Comparison of ENCODE assay signal across 1 cellular context in the genomic region with DNA sequence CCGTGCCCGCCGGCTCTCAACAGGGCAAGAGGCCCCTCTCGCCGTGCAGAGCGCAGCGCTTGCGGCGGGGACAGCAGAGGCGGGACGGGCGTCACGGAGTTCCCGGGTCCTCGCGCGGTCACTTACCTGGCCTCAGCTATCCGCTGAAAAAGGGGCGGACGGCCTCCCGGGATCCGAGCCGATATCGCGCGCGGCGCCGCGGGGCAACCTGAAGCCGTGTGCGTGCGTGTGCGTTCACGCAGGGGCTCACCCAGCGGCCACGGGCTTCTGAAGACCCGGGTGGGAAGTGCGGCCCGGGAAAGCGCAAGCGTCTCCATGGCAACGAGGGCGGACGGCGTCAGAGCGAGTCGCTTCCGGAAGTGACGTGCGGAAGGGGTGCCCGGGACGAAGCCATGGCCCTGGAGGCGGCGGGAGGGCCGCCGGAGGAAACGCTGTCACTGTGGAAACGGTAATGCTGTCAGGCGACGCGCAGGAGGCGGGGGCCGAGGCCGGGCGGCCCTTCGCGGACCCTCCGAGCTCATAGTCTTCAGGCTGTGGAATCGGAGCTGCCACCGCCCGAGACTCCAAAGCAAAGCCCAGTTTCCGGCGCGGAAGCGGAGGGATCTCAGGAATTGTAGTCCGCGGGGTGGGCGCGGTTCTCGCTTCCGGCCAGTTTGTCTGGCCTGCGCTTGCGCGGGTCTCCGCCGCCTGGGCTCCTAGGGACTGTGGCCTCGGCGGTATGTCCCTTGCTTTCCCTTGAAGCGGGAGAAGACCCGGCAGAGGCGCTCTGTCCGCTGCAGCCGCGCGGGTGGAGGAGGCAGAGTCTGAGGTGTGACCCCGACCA.
A peak's percentile ranks its signal among the peaks of the same experiment; 100 is the strongest.
TF ChIP-seq lines count a peak whose summit lies in the region.

A gene (plus strand): TSS at position 365 of the 823 bp plus-strand sequence. CDS start 28 bp downstream, at position 393.

TF ChIP-seq in HepG2, 621 proteins besides CTCF, POLR2A, EP300 and RAD21 (continued from another document and continues in another):
- TF ChIP-seq FOXA3 (CRISPR knock-in tag; IDR thresholded peaks at IDR 0.05) = no peak
- no peak for TF ChIP-seq ZNF496 (CRISPR knock-in tag; IDR thresholded peaks at IDR 0.05; ENCODE audit: insufficient replicate concordance)
- TF ChIP-seq, protein P1, sequence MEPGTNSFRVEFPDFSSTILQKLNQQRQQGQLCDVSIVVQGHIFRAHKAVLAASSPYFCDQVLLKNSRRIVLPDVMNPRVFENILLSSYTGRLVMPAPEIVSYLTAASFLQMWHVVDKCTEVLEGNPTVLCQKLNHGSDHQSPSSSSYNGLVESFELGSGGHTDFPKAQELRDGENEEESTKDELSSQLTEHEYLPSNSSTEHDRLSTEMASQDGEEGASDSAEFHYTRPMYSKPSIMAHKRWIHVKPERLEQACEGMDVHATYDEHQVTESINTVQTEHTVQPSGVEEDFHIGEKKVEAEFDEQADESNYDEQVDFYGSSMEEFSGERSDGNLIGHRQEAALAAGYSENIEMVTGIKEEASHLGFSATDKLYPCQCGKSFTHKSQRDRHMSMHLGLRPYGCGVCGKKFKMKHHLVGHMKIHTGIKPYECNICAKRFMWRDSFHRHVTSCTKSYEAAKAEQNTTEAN (CRISPR knock-in tag; conservative IDR thresholded peaks at IDR 0.05) = peak; percentile 76; the same call in 1 of the 2 replicates
- no peak; the same call in 1 of the 2 replicates for TF ChIP-seq HOXA9 (CRISPR knock-in tag; IDR thresholded peaks at IDR 0.05; ENCODE audit: borderline replicate concordance)
- peak; percentile 71 for TF ChIP-seq SP5 (CRISPR knock-in tag; IDR thresholded peaks at IDR 0.05; ENCODE audit: borderline replicate concordance, low read depth)
- TF ChIP-seq HDAC6 (IDR thresholded peaks at IDR 0.05; ENCODE audit: low read depth, low read length) = no peak
- no peak; the same call in 1 of the 2 replicates for TF ChIP-seq ZNF468 (CRISPR knock-in tag; IDR thresholded peaks at IDR 0.05)
- no peak for TF ChIP-seq ZNF660 (CRISPR knock-in tag; IDR thresholded peaks at IDR 0.05; ENCODE audit: borderline replicate concordance, low read depth)
- TF ChIP-seq MAFG (CRISPR knock-in tag; IDR thresholded peaks at IDR 0.05) = no peak
- TF ChIP-seq ZNF546 (CRISPR knock-in tag; conservative IDR thresholded peaks at IDR 0.05) = peak; percentile 90; the same call in 1 of the 2 replicates
- TF ChIP-seq LCORL (IDR thresholded peaks at IDR 0.05) = 0 out of 2 replicates have a peak, but pooled peaks have one; percentile 30
- peak; percentile 49 for TF ChIP-seq LCORL (CRISPR knock-in tag; IDR thresholded peaks at IDR 0.05)
- TF ChIP-seq ZSCAN29 (CRISPR knock-in tag; conservative IDR thresholded peaks at IDR 0.05) = peak; percentile 85
- peak; percentile 93 for TF ChIP-seq ZNF746 (CRISPR knock-in tag; IDR thresholded peaks at IDR 0.05)
- peak; percentile 70; the same call in 1 of the 2 replicates for TF ChIP-seq BRCA1 (CRISPR knock-in tag; IDR thresholded peaks at IDR 0.05)
- TF ChIP-seq, protein P2, sequence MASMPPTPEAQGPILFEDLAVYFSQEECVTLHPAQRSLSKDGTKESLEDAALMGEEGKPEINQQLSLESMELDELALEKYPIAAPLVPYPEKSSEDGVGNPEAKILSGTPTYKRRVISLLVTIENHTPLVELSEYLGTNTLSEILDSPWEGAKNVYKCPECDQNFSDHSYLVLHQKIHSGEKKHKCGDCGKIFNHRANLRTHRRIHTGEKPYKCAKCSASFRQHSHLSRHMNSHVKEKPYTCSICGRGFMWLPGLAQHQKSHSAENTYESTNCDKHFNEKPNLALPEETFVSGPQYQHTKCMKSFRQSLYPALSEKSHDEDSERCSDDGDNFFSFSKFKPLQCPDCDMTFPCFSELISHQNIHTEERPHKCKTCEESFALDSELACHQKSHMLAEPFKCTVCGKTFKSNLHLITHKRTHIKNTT (CRISPR knock-in tag; IDR thresholded peaks at IDR 0.05) = no peak; the same call in 1 of the 2 replicates
- TF ChIP-seq, protein P3, sequence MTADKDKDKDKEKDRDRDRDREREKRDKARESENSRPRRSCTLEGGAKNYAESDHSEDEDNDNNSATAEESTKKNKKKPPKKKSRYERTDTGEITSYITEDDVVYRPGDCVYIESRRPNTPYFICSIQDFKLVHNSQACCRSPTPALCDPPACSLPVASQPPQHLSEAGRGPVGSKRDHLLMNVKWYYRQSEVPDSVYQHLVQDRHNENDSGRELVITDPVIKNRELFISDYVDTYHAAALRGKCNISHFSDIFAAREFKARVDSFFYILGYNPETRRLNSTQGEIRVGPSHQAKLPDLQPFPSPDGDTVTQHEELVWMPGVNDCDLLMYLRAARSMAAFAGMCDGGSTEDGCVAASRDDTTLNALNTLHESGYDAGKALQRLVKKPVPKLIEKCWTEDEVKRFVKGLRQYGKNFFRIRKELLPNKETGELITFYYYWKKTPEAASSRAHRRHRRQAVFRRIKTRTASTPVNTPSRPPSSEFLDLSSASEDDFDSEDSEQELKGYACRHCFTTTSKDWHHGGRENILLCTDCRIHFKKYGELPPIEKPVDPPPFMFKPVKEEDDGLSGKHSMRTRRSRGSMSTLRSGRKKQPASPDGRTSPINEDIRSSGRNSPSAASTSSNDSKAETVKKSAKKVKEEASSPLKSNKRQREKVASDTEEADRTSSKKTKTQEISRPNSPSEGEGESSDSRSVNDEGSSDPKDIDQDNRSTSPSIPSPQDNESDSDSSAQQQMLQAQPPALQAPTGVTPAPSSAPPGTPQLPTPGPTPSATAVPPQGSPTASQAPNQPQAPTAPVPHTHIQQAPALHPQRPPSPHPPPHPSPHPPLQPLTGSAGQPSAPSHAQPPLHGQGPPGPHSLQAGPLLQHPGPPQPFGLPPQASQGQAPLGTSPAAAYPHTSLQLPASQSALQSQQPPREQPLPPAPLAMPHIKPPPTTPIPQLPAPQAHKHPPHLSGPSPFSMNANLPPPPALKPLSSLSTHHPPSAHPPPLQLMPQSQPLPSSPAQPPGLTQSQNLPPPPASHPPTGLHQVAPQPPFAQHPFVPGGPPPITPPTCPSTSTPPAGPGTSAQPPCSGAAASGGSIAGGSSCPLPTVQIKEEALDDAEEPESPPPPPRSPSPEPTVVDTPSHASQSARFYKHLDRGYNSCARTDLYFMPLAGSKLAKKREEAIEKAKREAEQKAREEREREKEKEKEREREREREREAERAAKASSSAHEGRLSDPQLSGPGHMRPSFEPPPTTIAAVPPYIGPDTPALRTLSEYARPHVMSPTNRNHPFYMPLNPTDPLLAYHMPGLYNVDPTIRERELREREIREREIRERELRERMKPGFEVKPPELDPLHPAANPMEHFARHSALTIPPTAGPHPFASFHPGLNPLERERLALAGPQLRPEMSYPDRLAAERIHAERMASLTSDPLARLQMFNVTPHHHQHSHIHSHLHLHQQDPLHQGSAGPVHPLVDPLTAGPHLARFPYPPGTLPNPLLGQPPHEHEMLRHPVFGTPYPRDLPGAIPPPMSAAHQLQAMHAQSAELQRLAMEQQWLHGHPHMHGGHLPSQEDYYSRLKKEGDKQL (CRISPR knock-in tag; IDR thresholded peaks at IDR 0.05; ENCODE audit: low read depth) = peak; percentile 44; the same call in 1 of the 2 replicates
- TF ChIP-seq FOXJ3 (CRISPR knock-in tag; IDR thresholded peaks at IDR 0.05; ENCODE audit: borderline replicate concordance) = peak; percentile 33; the same call in 1 of the 2 replicates
- TF ChIP-seq, protein P4, sequence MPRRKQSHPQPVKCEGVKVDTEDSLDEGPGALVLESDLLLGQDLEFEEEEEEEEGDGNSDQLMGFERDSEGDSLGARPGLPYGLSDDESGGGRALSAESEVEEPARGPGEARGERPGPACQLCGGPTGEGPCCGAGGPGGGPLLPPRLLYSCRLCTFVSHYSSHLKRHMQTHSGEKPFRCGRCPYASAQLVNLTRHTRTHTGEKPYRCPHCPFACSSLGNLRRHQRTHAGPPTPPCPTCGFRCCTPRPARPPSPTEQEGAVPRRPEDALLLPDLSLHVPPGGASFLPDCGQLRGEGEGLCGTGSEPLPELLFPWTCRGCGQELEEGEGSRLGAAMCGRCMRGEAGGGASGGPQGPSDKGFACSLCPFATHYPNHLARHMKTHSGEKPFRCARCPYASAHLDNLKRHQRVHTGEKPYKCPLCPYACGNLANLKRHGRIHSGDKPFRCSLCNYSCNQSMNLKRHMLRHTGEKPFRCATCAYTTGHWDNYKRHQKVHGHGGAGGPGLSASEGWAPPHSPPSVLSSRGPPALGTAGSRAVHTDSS (CRISPR knock-in tag; conservative IDR thresholded peaks at IDR 0.05) = no peak
- peak; percentile 56; the same call in 1 of the 2 replicates for TF ChIP-seq MIER3 (CRISPR knock-in tag; IDR thresholded peaks at IDR 0.05; ENCODE audit: borderline replicate concordance)
- TF ChIP-seq MED1 (CRISPR knock-in tag; IDR thresholded peaks at IDR 0.05) = peak; percentile 53; the same call in 1 of the 2 replicates
- peak; percentile 93 for TF ChIP-seq KDM5B (CRISPR knock-in tag; IDR thresholded peaks at IDR 0.05; ENCODE audit: borderline replicate concordance)
- peak; percentile 86 for TF ChIP-seq CHD2 (IDR thresholded peaks at IDR 0.05; ENCODE audit: low read depth, low read length)
- peak; percentile 12; the same call in 1 of the 2 replicates for TF ChIP-seq NFYB (CRISPR knock-in tag; IDR thresholded peaks at IDR 0.05)
- TF ChIP-seq FOXM1 (CRISPR knock-in tag; IDR thresholded peaks at IDR 0.05) = no peak
- TF ChIP-seq ZC3H13 (CRISPR knock-in tag; IDR thresholded peaks at IDR 0.05) = peak; percentile 80
- TF ChIP-seq ONECUT2 (CRISPR knock-in tag; IDR thresholded peaks at IDR 0.05) = no peak
- no peak; the same call in 1 of the 2 replicates for TF ChIP-seq CBX2 (IDR thresholded peaks at IDR 0.05; ENCODE audit: low read depth, low read length)
- peak; percentile 60; the same call in 1 of the 2 replicates for TF ChIP-seq CBX2 (CRISPR knock-in tag; IDR thresholded peaks at IDR 0.05; ENCODE audit: low read depth)
- TF ChIP-seq, protein P5, sequence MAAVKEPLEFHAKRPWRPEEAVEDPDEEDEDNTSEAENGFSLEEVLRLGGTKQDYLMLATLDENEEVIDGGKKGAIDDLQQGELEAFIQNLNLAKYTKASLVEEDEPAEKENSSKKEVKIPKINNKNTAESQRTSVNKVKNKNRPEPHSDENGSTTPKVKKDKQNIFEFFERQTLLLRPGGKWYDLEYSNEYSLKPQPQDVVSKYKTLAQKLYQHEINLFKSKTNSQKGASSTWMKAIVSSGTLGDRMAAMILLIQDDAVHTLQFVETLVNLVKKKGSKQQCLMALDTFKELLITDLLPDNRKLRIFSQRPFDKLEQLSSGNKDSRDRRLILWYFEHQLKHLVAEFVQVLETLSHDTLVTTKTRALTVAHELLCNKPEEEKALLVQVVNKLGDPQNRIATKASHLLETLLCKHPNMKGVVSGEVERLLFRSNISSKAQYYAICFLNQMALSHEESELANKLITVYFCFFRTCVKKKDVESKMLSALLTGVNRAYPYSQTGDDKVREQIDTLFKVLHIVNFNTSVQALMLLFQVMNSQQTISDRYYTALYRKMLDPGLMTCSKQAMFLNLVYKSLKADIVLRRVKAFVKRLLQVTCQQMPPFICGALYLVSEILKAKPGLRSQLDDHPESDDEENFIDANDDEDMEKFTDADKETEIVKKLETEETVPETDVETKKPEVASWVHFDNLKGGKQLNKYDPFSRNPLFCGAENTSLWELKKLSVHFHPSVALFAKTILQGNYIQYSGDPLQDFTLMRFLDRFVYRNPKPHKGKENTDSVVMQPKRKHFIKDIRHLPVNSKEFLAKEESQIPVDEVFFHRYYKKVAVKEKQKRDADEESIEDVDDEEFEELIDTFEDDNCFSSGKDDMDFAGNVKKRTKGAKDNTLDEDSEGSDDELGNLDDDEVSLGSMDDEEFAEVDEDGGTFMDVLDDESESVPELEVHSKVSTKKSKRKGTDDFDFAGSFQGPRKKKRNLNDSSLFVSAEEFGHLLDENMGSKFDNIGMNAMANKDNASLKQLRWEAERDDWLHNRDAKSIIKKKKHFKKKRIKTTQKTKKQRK (IDR thresholded peaks at IDR 0.05; ENCODE audit: low read length) = no peak
- TF ChIP-seq GATA4 (IDR thresholded peaks at IDR 0.05; ENCODE audit: borderline replicate concordance, low read depth) = peak; percentile 55; the same call in 1 of the 2 replicates
- TF ChIP-seq GTF2F1 (IDR thresholded peaks at IDR 0.05; ENCODE audit: low read length) = no peak
- TF ChIP-seq CENPX (CRISPR knock-in tag; IDR thresholded peaks at IDR 0.05) = no peak
- no peak for TF ChIP-seq ZNF549 (CRISPR knock-in tag; IDR thresholded peaks at IDR 0.05)
- no peak; the same call in 1 of the 2 replicates for TF ChIP-seq CEBPG (CRISPR knock-in tag; IDR thresholded peaks at IDR 0.05)
- no peak for TF ChIP-seq FOXO1 (CRISPR knock-in tag; IDR thresholded peaks at IDR 0.05)
- TF ChIP-seq ZMAT3 (CRISPR knock-in tag; conservative IDR thresholded peaks at IDR 0.05) = peak; percentile 22; the same call in 1 of the 2 replicates
- peak; percentile 24; the same call in 1 of the 2 replicates for TF ChIP-seq GATAD2A (CRISPR knock-in tag; IDR thresholded peaks at IDR 0.05)
- TF ChIP-seq ZNF674 (CRISPR knock-in tag; IDR thresholded peaks at IDR 0.05; ENCODE audit: low read depth) = peak; percentile 28; the same call in 1 of the 2 replicates
- TF ChIP-seq, protein P6, sequence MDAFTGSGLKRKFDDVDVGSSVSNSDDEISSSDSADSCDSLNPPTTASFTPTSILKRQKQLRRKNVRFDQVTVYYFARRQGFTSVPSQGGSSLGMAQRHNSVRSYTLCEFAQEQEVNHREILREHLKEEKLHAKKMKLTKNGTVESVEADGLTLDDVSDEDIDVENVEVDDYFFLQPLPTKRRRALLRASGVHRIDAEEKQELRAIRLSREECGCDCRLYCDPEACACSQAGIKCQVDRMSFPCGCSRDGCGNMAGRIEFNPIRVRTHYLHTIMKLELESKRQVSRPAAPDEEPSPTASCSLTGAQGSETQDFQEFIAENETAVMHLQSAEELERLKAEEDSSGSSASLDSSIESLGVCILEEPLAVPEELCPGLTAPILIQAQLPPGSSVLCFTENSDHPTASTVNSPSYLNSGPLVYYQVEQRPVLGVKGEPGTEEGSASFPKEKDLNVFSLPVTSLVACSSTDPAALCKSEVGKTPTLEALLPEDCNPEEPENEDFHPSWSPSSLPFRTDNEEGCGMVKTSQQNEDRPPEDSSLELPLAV (CRISPR knock-in tag; conservative IDR thresholded peaks at IDR 0.05; ENCODE audit: low read depth) = no peak
- peak; percentile 90; the same call in 1 of the 2 replicates for TF ChIP-seq KLF9 (CRISPR knock-in tag; IDR thresholded peaks at IDR 0.05; ENCODE audit: low read depth)
- TF ChIP-seq ZNF616 (CRISPR knock-in tag; IDR thresholded peaks at IDR 0.05; ENCODE audit: low read depth) = 0 out of 2 replicates have a peak, but pooled peaks have one; percentile 44
- TF ChIP-seq, protein P7, sequence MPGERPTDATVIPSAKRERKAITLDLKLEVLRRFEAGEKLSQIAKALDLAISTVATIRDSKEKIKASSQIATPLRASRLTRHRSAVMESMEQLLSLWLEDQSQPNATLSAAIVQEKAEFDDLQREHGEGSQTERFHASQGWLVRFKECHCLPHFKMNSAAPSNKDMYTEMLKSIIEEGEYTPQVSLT (CRISPR knock-in tag; IDR thresholded peaks at IDR 0.05; ENCODE audit: borderline replicate concordance, low read depth) = peak; percentile 68; the same call in 1 of the 2 replicates
- TF ChIP-seq, protein P8, sequence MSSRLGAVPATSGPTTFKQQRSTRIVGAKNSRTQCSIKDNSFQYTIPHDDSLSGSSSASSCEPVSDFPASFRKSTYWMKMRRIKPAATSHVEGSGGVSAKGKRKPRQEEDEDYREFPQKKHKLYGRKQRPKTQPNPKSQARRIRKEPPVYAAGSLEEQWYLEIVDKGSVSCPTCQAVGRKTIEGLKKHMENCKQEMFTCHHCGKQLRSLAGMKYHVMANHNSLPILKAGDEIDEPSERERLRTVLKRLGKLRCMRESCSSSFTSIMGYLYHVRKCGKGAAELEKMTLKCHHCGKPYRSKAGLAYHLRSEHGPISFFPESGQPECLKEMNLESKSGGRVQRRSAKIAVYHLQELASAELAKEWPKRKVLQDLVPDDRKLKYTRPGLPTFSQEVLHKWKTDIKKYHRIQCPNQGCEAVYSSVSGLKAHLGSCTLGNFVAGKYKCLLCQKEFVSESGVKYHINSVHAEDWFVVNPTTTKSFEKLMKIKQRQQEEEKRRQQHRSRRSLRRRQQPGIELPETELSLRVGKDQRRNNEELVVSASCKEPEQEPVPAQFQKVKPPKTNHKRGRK (CRISPR knock-in tag; IDR thresholded peaks at IDR 0.05) = peak; percentile 17; the same call in 1 of the 2 replicates
